Comparison of ENCODE assay signal across 35 cellular contexts in genomic region chr6:88059221-88059620, GRCh38. TPM values are rescaled to one million over a fixed set of nuclear protein-coding genes. Genes with fewer than 3 reads are reported as not detected.
"Had no signal": no experiment of that assay in that cellular context is flagged by ENCODE, and none has a peak within 500 bp of the region (broad histone marks: within the 10 kb centered on the region; RNA-seq: fewer than 3 reads in every experiment).

No MANE protein-coding gene starts in this region.

- H3K36me3 ChIP-seq: left lung, lower lobe of right lung, right atrium auricular region, right lobe of liver, stomach, thyroid gland, transverse colon, upper lobe of left lung, vagina had no signal

- H3K4me3 ChIP-seq: left lung, lower lobe of right lung, psoas muscle, right atrium auricular region, right lobe of liver, smooth muscle cell, stomach, testis, thyroid gland, transverse colon, upper lobe of left lung, vagina had no signal

- FAIRE-seq: keratinocyte had no signal

- ATAC-seq: left colon; left lung; lower lobe of right lung; naive thymus-derived CD8-positive, alpha-beta T cell; psoas muscle; right lobe of liver; stimulated activated naive B cell treated with anti-CD40 and anti-IgM and Interleukin-4, amounts not matched to agents 10 μg/mL and 1 μg/mL and 100 μg/mL, for 72 hours; stimulated activated naive CD8-positive, alpha-beta T cell treated with anti-CD3 and anti-CD28 coated beads, Interleukin-15, Interleukin-2, amounts not matched to agents 100 U/mL and 50 U/mL, for 24 hours had no signal

- DNase-seq: hippocampal formation; kidney glomerular epithelial cell; left colon; left lung; lower lobe of right lung; mammary epithelial cell; mesenchymal stem cell; naive thymus-derived CD8-positive, alpha-beta T cell; nucleus accumbens; psoas muscle; right lobe of liver; stimulated activated CD4-positive, alpha-beta T cell treated with anti-CD3 and anti-CD28 coated beads, Interleukin-1b, Interleukin-23, amount 100 ng/mL, for 48 hours; stimulated activated CD4-positive, alpha-beta T cell treated with anti-CD3 and anti-CD28 coated beads, Interleukin-2, amount 100 ng/mL, for 48 hours; stimulated activated CD4-positive, alpha-beta T cell treated with anti-CD3 and anti-CD28 coated beads, Interleukin-4, amount 100 ng/mL, for 4 hours; stimulated activated CD8-positive, alpha-beta memory T cell treated with anti-CD3 and anti-CD28 coated beads, Interleukin-4, amount 100 ng/mL, for 48 hours; stimulated activated naive B cell treated with anti-CD40 and anti-IgM and Interleukin-4, amounts not matched to agents 10 μg/mL and 1 μg/mL and 100 μg/mL, for 72 hours; stimulated activated naive CD8-positive, alpha-beta T cell treated with anti-CD3 and anti-CD28 coated beads, Interleukin-15, Interleukin-2, amounts not matched to agents 100 U/mL and 50 U/mL, for 24 hours; stomach; testis; thyroid gland; transverse colon; upper lobe of left lung had no signal

- H3K27me3 ChIP-seq: left lung, right atrium auricular region, right lobe of liver, testis, thyroid gland, transverse colon, upper lobe of left lung, vagina had no signal

- H3K27ac Mint-ChIP-seq: naive thymus-derived CD8-positive, alpha-beta T cell; nephron; stimulated activated naive B cell treated with anti-CD40 and anti-IgM and Interleukin-4, amounts not matched to agents 10 μg/mL and 1 μg/mL and 100 μg/mL, for 72 hours had no signal

- H3K4me3 Mint-ChIP-seq: naive thymus-derived CD8-positive, alpha-beta T cell; nephron; neural crest cell; stimulated activated naive B cell treated with anti-CD40 and anti-IgM and Interleukin-4, amounts not matched to agents 10 μg/mL and 1 μg/mL and 100 μg/mL, for 72 hours had no signal

- H3K36me3 Mint-ChIP-seq: naive thymus-derived CD8-positive, alpha-beta T cell; stimulated activated naive B cell treated with anti-CD40 and anti-IgM and Interleukin-4, amounts not matched to agents 10 μg/mL and 1 μg/mL and 100 μg/mL, for 72 hours had no signal

- H3K9me3 ChIP-seq: left lung, lower lobe of right lung, psoas muscle, right atrium auricular region, right lobe of liver, stomach, testis, thyroid gland, transverse colon, upper lobe of left lung, vagina had no signal

- H3K79me2 ChIP-seq: parathyroid adenoma had no signal

- H3K4me2 ChIP-seq: smooth muscle cell had no signal

- H3K27ac ChIP-seq: left lung, lower lobe of right lung, parathyroid adenoma, psoas muscle, right atrium auricular region, right lobe of liver, stomach, testis, thyroid gland, transverse colon, upper lobe of left lung, vagina had no signal

- H2AFZ ChIP-seq: parathyroid adenoma had no signal

- H3K9me3 Mint-ChIP-seq: naive thymus-derived CD8-positive, alpha-beta T cell; nephron; neural crest cell; stimulated activated naive B cell treated with anti-CD40 and anti-IgM and Interleukin-4, amounts not matched to agents 10 μg/mL and 1 μg/mL and 100 μg/mL, for 72 hours had no signal

- H3K9ac ChIP-seq: parathyroid adenoma had no signal

- H3K4me1 Mint-ChIP-seq: naive thymus-derived CD8-positive, alpha-beta T cell; nephron; neural crest cell; stimulated activated naive B cell treated with anti-CD40 and anti-IgM and Interleukin-4, amounts not matched to agents 10 μg/mL and 1 μg/mL and 100 μg/mL, for 72 hours had no signal

- H3K4me1 ChIP-seq: left lung, lower lobe of right lung, parathyroid adenoma, psoas muscle, right atrium auricular region, right lobe of liver, stomach, testis, thyroid gland, upper lobe of left lung, vagina had no signal

RNA-seq across cellular contexts. Expression of gene SPACA1, which starts 11.6 kb away (rescaled TPM):
- total RNA-seq: left colon; left lung; liver; lower lobe of right lung; mammary epithelial cell; mucosa of gallbladder; naive thymus-derived CD8-positive, alpha-beta T cell; neural crest cell; osteocyte; posterior vena cava; psoas muscle; right atrium auricular region; right lobe of liver; skeletal muscle tissue; smooth muscle cell; stomach; thyroid gland; transverse colon; upper lobe of left lung; urinary bladder; vagina had no signal
